ENCODE assay signal across 6 cellular contexts in the genomic region with DNA sequence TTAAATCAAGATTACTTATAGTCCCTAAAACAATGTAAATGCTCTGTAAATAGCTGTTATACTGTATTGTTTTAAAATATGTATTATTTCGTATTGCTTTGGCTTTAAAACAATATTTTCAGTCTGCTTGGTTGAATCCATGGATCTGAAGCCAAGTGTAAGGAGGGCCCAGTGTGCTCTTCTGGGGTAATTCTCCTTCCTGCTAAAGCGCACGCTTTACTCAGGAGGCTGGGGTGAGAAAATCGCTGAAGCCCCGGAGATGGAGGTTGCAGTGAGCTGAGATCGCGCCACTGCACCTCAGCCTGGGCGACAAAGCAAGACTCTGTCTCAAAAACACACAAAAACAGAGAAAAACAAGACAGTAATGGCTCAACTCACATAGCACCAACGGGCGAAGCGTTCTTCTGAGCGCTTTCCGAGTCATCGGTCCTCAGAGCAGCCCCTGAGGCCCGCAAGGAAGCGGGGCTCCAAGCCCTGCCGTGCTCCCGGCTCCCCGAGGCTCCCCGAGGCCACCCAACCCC. TPM values are rescaled to one million over a fixed set of nuclear protein-coding genes. Genes with fewer than 3 reads are reported as not detected.
DNase-seq lines count a peak whose midpoint lies in the region; ATAC-seq and TF ChIP-seq lines count a peak whose summit lies in the region.

No MANE protein-coding gene starts in this region.

- peaks cover 0 to 25% of the 10 kb centered on the region in 2 donors for H3K36me3 ChIP-seq in left lung

- no peaks in the 10 kb centered on the region for H3K9me3 ChIP-seq in left lung

- intact Hi-C loops in left lung (cut with DNase I), result no loop called here

- no peaks in the 10 kb centered on the region for H3K27me3 ChIP-seq in left lung

- TF ChIP-seq CTCF in WI38 (IDR thresholded peaks at IDR 0.05; ENCODE audit: low read depth, low read length) (no peak), left lung (IDR thresholded peaks at IDR 0.05) (no peak)

- peak overlapping the region; percentile 4 to 77 for H3K27ac ChIP-seq in left lung

- DNase-seq in NCI-H82 (lab: John Stamatoyannopoulos, UW), result peak; percentile 35
- no peak for DNase-seq in NCI-H82 treated with DMSO at 0.1 percent for 48 hours (lab: John Stamatoyannopoulos, UW; ENCODE audit: unreplicated experiment)
- no peak for DNase-seq in left lung
- DNase-seq in A172 (ENCODE audit: low spot score), result no peak
- no peak for DNase-seq in GM19238 (ENCODE audit: insufficient read length, low spot score)

- peak; percentile 19 for ATAC-seq in left lung

- H3K4me3 ChIP-seq in WI38 (ENCODE audit: low read depth, low read length) (peak overlapping the region; percentile 70), left lung (peak overlapping the region; percentile 64 to 76)

- H3K4me1 ChIP-seq in left lung, result peaks cover 12 to 38% of the 10 kb centered on the region in 2 donors

RNA-seq across cellular contexts. Expression of a gene that starts 0.4 kb away (rescaled TPM):
- total RNA-seq in left lung, result 10 to 100 TPM; 33.6 to 46.8 TPM
- 14.1 and 16.1 TPM in 2 replicates for total RNA-seq in A172 (2014; rRNA removed; shearing (Covaris generic))

RNA-seq across cellular contexts. Expression of a gene that starts 6.7 kb away (rescaled TPM):
- total RNA-seq in left lung, result under 1 TPM; 0.35 to 0.39 TPM
- 0.41 TPM in 1 of 2 replicates, not detected in the other for total RNA-seq in A172 (2014; rRNA removed; shearing (Covaris generic))

RNA-seq across cellular contexts. Expression of a gene that starts 13.1 kb away (rescaled TPM):
- total RNA-seq in left lung, result 10 to 100 TPM; 15.8 to 19.8 TPM
- 17.4 and 25.0 TPM in 2 replicates for total RNA-seq in A172 (2014; rRNA removed; shearing (Covaris generic))

RNA-seq across cellular contexts. Expression of a gene that starts 24.9 kb away (rescaled TPM):
- 10 to 100 TPM; 23.5 to 31.2 TPM for total RNA-seq in left lung
- total RNA-seq in A172 (2014; rRNA removed; shearing (Covaris generic)), result 85.0 and 102 TPM in 2 replicates

RNA-seq across cellular contexts. Expression of a gene that starts 54.2 kb away (rescaled TPM):
- 10 to 100 TPM; 29.9 to 31.5 TPM for total RNA-seq in left lung
- 26.2 and 27.5 TPM in 2 replicates for total RNA-seq in A172 (2014; rRNA removed; shearing (Covaris generic))
